Comparison of ENCODE assay signal across 1 cellular context in the genomic region with DNA sequence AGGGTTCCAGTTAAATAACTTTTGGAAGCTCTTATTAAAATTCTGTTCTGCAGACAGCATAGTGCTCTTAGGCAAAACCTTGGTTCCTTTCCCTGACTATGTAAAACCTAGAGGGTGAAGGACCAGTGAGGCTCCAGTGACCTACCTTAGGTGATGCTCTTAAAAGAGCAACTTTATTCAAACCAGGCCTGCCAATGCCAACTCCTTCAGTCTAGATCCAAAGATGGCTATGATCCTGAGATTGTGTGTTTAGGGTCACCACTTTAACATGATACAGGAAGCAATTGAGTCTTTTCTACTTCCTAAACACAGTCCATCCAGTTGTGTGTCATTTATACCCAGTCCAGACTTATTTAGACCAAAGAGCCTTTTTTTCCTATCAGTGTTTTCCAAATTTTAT.
A peak's percentile ranks its signal among the peaks of the same experiment; 100 is the strongest.
TF ChIP-seq lines count a peak whose summit lies in the region.

No MANE protein-coding gene starts in this region.

TF ChIP-seq in HepG2, 621 proteins besides CTCF, POLR2A, EP300 and RAD21:
- TF ChIP-seq RBFOX2 (IDR thresholded peaks at IDR 0.05; ENCODE audit: low read depth, low read length) (peak; percentile 56), ZNF747 (CRISPR knock-in tag; IDR thresholded peaks at IDR 0.05; ENCODE audit: borderline replicate concordance) (0 out of 2 replicates have a peak, but pooled peaks have one; percentile 11), DR1 (CRISPR knock-in tag; IDR thresholded peaks at IDR 0.05) (no peak), PHF21A (CRISPR knock-in tag; IDR thresholded peaks at IDR 0.05) (peak; percentile 9; the same call in 1 of the 2 replicates), GABPA (IDR thresholded peaks at IDR 0.05; ENCODE audit: low read depth, low read length) (no peak), GABPA (CRISPR knock-in tag; IDR thresholded peaks at IDR 0.05; ENCODE audit: low read depth) (0 out of 2 replicates have a peak, but pooled peaks have one; percentile 10)
- TF ChIP-seq, protein P1, sequence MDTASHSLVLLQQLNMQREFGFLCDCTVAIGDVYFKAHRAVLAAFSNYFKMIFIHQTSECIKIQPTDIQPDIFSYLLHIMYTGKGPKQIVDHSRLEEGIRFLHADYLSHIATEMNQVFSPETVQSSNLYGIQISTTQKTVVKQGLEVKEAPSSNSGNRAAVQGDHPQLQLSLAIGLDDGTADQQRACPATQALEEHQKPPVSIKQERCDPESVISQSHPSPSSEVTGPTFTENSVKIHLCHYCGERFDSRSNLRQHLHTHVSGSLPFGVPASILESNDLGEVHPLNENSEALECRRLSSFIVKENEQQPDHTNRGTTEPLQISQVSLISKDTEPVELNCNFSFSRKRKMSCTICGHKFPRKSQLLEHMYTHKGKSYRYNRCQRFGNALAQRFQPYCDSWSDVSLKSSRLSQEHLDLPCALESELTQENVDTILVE (CRISPR knock-in tag; IDR thresholded peaks at IDR 0.05) = 0 out of 2 replicates have a peak, but pooled peaks have one; percentile 6
- TF ChIP-seq, protein P2, sequence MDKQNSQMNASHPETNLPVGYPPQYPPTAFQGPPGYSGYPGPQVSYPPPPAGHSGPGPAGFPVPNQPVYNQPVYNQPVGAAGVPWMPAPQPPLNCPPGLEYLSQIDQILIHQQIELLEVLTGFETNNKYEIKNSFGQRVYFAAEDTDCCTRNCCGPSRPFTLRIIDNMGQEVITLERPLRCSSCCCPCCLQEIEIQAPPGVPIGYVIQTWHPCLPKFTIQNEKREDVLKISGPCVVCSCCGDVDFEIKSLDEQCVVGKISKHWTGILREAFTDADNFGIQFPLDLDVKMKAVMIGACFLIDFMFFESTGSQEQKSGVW (CRISPR knock-in tag; IDR thresholded peaks at IDR 0.05; ENCODE audit: borderline replicate concordance) = no peak
